8 cellular contexts compared by ENCODE assay signal in the genomic region with DNA sequence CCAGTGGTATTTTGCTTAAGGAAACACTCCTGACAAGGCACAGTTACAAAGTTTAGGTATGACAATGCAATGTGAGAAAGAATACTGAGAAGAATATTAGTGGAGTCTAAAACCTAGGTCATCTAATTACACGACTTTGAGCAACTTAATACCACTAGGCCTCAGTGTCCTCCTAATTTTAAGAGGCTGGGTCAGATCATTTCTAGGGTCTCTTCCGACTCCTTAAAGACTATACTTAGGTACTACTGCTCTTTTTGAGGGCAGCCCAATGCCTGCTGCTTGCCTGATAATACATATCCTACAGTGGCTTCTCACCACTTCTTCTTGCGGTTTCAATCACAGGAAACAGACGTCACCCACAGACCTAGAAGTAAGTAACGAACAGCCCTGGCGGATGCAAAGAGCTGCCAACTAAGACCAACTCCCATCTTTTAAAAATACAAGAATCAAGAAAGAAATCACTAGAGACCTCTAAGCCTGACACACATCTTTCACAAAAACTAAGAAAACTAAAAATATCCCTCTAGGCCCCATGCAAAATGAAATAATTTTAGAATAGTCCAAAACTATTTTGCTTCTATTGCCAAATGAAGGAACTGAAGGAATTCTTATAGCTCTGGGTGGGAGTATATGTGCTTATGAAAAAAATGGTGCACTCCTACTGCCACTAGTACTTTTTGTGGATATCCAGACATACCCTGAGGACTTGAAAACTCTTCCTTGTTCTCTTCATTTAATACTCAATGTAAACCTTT. TPM values are rescaled to one million over a fixed set of nuclear protein-coding genes. Genes with fewer than 3 reads are reported as not detected.
DNase-seq lines count a peak whose midpoint lies in the region; ATAC-seq and TF ChIP-seq lines count a peak whose summit lies in the region.

No MANE protein-coding gene starts in this region.

- H3K4me1 Mint-ChIP-seq in activated T-helper 17 cell treated with anti-CD3 and anti-CD28 coated beads, Interleukin-2, amount 50 U/mL, for 72 hours = peaks cover 47% of the 10 kb centered on the region

- no peaks in the 10 kb centered on the region for H3K27me3 ChIP-seq in BE2C

- H3K4me3 ChIP-seq in BE2C (ENCODE audit: low read depth, low read length) = no peak overlapping the region

- no peaks in the 10 kb centered on the region for H3K9me3 ChIP-seq in BE2C

- TF ChIP-seq CTCF in BE2C (IDR thresholded peaks at IDR 0.05; ENCODE audit: low read depth, low read length) = no peak

- no peaks in the 10 kb centered on the region for H3K4me1 ChIP-seq in BE2C

- no peaks in the 10 kb centered on the region for H3K36me3 ChIP-seq in BE2C

- peak overlapping the region; percentile 76 for H3K4me3 Mint-ChIP-seq in activated T-helper 17 cell treated with anti-CD3 and anti-CD28 coated beads, Interleukin-2, amount 50 U/mL, for 72 hours

- no peak for TF ChIP-seq POLR2A in GM18505 (IDR thresholded peaks at IDR 0.05; ENCODE audit: borderline replicate concordance, extremely low read depth, insufficient read depth, insufficient read length)

- peak overlapping the region; percentile 87 for H3K27ac Mint-ChIP-seq in activated T-helper 17 cell treated with anti-CD3 and anti-CD28 coated beads, Interleukin-2, amount 50 U/mL, for 72 hours

- H3K9me3 Mint-ChIP-seq in activated T-helper 17 cell treated with anti-CD3 and anti-CD28 coated beads, Interleukin-2, amount 50 U/mL, for 72 hours = no peaks in the 10 kb centered on the region

- intact Hi-C loops in left ventricle myocardium superior (cut with micrococcal nuclease) = no loop called here

- peaks cover 51% of the 10 kb centered on the region for H3K36me3 Mint-ChIP-seq in activated T-helper 17 cell treated with anti-CD3 and anti-CD28 coated beads, Interleukin-2, amount 50 U/mL, for 72 hours (ENCODE audit: low read depth)

- H3K27me3 Mint-ChIP-seq in activated T-helper 17 cell treated with anti-CD3 and anti-CD28 coated beads, Interleukin-2, amount 50 U/mL, for 72 hours = no peaks in the 10 kb centered on the region

- peak; percentile 94 for ATAC-seq in GM18505 (IDR thresholded peaks at IDR 0.05; ENCODE audit: unreplicated experiment)
- peak; percentile 91 for ATAC-seq in HG02870 (IDR thresholded peaks at IDR 0.05; ENCODE audit: unreplicated experiment)
- ATAC-seq in activated T-helper 17 cell treated with anti-CD3 and anti-CD28 coated beads, Interleukin-2, amount 50 U/mL, for 72 hours (replicated peaks) = peak; percentile 90
- ATAC-seq in left ventricle myocardium superior = peak; percentile 73

- DNase-seq in OCI-M2 (lab: John Stamatoyannopoulos, UW; ENCODE audit: unreplicated experiment) (peak; percentile 81), left ventricle myocardium superior (no peak), BE2C (no peak), LoVo (ENCODE audit: low spot score) (no peak)
- peak; percentile 35 for DNase-seq in stimulated activated CD8-positive, alpha-beta memory T cell treated with anti-CD3 and anti-CD28 coated beads, Interleukin-12 subunit alpha, Interleukin-12 subunit beta, amount 100 ng/mL, for 24 hours (ENCODE audit: extremely low read depth)

RNA-seq across cellular contexts. Expression of a gene that starts 13.1 kb away (rescaled TPM):
- total RNA-seq in activated T-helper 17 cell treated with anti-CD3 and anti-CD28 coated beads, Interleukin-2, amount 50 U/mL, for 72 hours = 100 to 1,000 TPM; 186 to 268 TPM
- 36.6 TPM for total RNA-seq in left ventricle myocardium superior
- polyA plus RNA-seq in BE2C (2012; ENCODE audit: insufficient read depth, insufficient read length, low read depth) = 55.0 TPM

RNA-seq across cellular contexts. Expression of a gene that starts 30.9 kb away (rescaled TPM):
- total RNA-seq in activated T-helper 17 cell treated with anti-CD3 and anti-CD28 coated beads, Interleukin-2, amount 50 U/mL, for 72 hours = 100 to 1,000 TPM; 123 to 174 TPM
- total RNA-seq in left ventricle myocardium superior = 28.9 TPM
- polyA plus RNA-seq in BE2C (2012; ENCODE audit: insufficient read depth, insufficient read length, low read depth) = 109 TPM

RNA-seq across cellular contexts. Expression of a gene that starts 31.1 kb away (rescaled TPM):
- total RNA-seq in activated T-helper 17 cell treated with anti-CD3 and anti-CD28 coated beads, Interleukin-2, amount 50 U/mL, for 72 hours = 10 to 100 TPM; 16.5 to 29.9 TPM
- 0.55 TPM for total RNA-seq in left ventricle myocardium superior
- 62.2 TPM for polyA plus RNA-seq in BE2C (2012; ENCODE audit: insufficient read depth, insufficient read length, low read depth)

RNA-seq across cellular contexts. Expression of a gene that starts 45.5 kb away (rescaled TPM):
- 100 to 1,000 TPM in 1 of 2 donors, 10 to 100 TPM in 1; 38.7 to 113 TPM for total RNA-seq in activated T-helper 17 cell treated with anti-CD3 and anti-CD28 coated beads, Interleukin-2, amount 50 U/mL, for 72 hours
- 3.7 TPM for total RNA-seq in left ventricle myocardium superior
- 7.8 TPM for polyA plus RNA-seq in BE2C (2012; ENCODE audit: insufficient read depth, insufficient read length, low read depth)

Comparison
In these comparisons a context has a peak if more than half of its experiments do, and no peak if none do; other contexts are left out.
1. DNase-seq: peak in OCI-M2 (single experiment) and stimulated activated CD8-positive, alpha-beta memory T cell treated with anti-CD3 and anti-CD28 coated beads, Interleukin-12 subunit alpha, Interleukin-12 subunit beta, amount 100 ng/mL, for 24 hours (single experiment); none in left ventricle myocardium superior (single experiment), BE2C (single experiment) and LoVo (single experiment).
2. RNA of a gene that starts 31.1 kb away (total RNA-seq): 16.5 to 29.9 TPM in activated T-helper 17 cell treated with anti-CD3 and anti-CD28 coated beads, Interleukin-2, amount 50 U/mL, for 72 hours; 0.55 TPM in left ventricle myocardium superior (single experiment); every median in the first group is over 10 times any median in the second.
3. Peak in every context shown above with its lines, with median percentiles within 50 percentile points of each other: ATAC-seq.